ENCODE assay signal across 1 cellular context in the genomic region with DNA sequence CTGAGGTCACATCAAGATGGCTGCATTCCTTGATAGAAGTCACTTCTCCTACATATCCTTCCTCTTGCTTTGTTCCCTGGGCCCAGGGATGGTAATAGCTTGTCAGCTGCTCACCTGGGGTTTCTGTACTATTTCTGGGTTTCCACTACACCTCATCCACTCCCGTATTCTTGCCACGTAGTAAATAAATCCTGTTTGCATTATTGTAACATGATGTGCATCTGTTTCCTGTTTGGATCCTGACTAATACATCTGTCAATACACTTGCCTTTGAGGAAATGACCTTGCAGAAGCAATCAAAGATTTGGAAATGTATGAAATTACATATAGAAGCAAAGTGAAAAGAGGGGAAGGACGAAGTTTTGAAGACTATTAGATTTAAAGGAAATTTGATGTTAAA.
TF ChIP-seq lines count a peak whose summit lies in the region.

No MANE protein-coding gene starts in this region.

TF ChIP-seq in GM23338, 12 proteins besides CTCF, POLR2A, EP300 and RAD21 (continued from another document):
- TF ChIP-seq REST (IDR thresholded peaks at IDR 0.05; ENCODE audit: unreplicated experiment) (no peak), STAT1 (IDR thresholded peaks at IDR 0.05; ENCODE audit: unreplicated experiment) (no peak), JUNB (IDR thresholded peaks at IDR 0.05; ENCODE audit: unreplicated experiment) (no peak), ZNF331 (CRISPR knock-in tag; IDR thresholded peaks at IDR 0.05; ENCODE audit: low read depth) (no peak), POLR2AphosphoS5 (IDR thresholded peaks at IDR 0.05; ENCODE audit: low read depth) (no peak)
